ENCODE assay signal across 2 cellular contexts in genomic region chr5:95779611-95780010, GRCh38.
TF ChIP-seq lines count a peak whose summit lies in the region.

No MANE protein-coding gene starts in this region.

TF ChIP-seq in SK-N-SH treated with all-trans-retinoic acid at 6 μM for 48 hours, 23 proteins besides CTCF, POLR2A, EP300 and RAD21 (continued from another document):
- TF ChIP-seq TSHZ2 (CRISPR knock-in tag; IDR thresholded peaks at IDR 0.05) (no peak), RARB (CRISPR knock-in tag; IDR thresholded peaks at IDR 0.05) (no peak), ZNF8 (CRISPR knock-in tag; IDR thresholded peaks at IDR 0.05) (no peak), GLIS3 (CRISPR knock-in tag; IDR thresholded peaks at IDR 0.05) (no peak), SNAI2 (CRISPR knock-in tag; IDR thresholded peaks at IDR 0.05) (no peak), PPARA (CRISPR knock-in tag; IDR thresholded peaks at IDR 0.05; ENCODE audit: borderline replicate concordance) (no peak), ZNF565 (CRISPR knock-in tag; conservative IDR thresholded peaks at IDR 0.05; ENCODE audit: low read depth) (no peak), BACH2 (CRISPR knock-in tag; IDR thresholded peaks at IDR 0.05; ENCODE audit: borderline replicate concordance) (no peak), TCF4 (CRISPR knock-in tag; IDR thresholded peaks at IDR 0.05; ENCODE audit: borderline replicate concordance) (no peak), OSR1 (CRISPR knock-in tag; IDR thresholded peaks at IDR 0.05) (no peak), ISL1 (CRISPR knock-in tag; IDR thresholded peaks at IDR 0.05) (no peak), ZC3H10 (CRISPR knock-in tag; IDR thresholded peaks at IDR 0.05) (no peak), ESRRG (CRISPR knock-in tag; IDR thresholded peaks at IDR 0.05) (no peak)
- TF ChIP-seq, protein P1, sequence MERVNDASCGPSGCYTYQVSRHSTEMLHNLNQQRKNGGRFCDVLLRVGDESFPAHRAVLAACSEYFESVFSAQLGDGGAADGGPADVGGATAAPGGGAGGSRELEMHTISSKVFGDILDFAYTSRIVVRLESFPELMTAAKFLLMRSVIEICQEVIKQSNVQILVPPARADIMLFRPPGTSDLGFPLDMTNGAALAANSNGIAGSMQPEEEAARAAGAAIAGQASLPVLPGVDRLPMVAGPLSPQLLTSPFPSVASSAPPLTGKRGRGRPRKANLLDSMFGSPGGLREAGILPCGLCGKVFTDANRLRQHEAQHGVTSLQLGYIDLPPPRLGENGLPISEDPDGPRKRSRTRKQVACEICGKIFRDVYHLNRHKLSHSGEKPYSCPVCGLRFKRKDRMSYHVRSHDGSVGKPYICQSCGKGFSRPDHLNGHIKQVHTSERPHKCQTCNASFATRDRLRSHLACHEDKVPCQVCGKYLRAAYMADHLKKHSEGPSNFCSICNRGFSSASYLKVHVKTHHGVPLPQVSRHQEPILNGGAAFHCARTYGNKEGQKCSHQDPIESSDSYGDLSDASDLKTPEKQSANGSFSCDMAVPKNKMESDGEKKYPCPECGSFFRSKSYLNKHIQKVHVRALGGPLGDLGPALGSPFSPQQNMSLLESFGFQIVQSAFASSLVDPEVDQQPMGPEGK (CRISPR knock-in tag; IDR thresholded peaks at IDR 0.05; ENCODE audit: borderline replicate concordance), result no peak
- TF ChIP-seq, protein P2, sequence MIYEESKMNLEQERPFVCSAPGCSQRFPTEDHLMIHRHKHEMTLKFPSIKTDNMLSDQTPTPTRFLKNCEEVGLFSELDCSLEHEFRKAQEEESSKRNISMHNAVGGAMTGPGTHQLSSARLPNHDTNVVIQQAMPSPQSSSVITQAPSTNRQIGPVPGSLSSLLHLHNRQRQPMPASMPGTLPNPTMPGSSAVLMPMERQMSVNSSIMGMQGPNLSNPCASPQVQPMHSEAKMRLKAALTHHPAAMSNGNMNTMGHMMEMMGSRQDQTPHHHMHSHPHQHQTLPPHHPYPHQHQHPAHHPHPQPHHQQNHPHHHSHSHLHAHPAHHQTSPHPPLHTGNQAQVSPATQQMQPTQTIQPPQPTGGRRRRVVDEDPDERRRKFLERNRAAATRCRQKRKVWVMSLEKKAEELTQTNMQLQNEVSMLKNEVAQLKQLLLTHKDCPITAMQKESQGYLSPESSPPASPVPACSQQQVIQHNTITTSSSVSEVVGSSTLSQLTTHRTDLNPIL (CRISPR knock-in tag; IDR thresholded peaks at IDR 0.05; ENCODE audit: low read depth), result no peak
TF ChIP-seq in SK-N-SH treated with all-trans-retinoic acid at 6 μM for 48 hours: peak in this region for 0.

TF ChIP-seq in SK-N-SH, 30 proteins besides CTCF, POLR2A, EP300 and RAD21 (continued from another document):
- TF ChIP-seq, protein P3, sequence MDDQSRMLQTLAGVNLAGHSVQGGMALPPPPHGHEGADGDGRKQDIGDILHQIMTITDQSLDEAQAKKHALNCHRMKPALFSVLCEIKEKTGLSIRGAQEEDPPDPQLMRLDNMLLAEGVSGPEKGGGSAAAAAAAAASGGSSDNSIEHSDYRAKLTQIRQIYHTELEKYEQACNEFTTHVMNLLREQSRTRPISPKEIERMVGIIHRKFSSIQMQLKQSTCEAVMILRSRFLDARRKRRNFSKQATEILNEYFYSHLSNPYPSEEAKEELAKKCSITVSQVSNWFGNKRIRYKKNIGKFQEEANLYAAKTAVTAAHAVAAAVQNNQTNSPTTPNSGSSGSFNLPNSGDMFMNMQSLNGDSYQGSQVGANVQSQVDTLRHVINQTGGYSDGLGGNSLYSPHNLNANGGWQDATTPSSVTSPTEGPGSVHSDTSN (IDR thresholded peaks at IDR 0.05), result no peak
- TF ChIP-seq, protein P4, sequence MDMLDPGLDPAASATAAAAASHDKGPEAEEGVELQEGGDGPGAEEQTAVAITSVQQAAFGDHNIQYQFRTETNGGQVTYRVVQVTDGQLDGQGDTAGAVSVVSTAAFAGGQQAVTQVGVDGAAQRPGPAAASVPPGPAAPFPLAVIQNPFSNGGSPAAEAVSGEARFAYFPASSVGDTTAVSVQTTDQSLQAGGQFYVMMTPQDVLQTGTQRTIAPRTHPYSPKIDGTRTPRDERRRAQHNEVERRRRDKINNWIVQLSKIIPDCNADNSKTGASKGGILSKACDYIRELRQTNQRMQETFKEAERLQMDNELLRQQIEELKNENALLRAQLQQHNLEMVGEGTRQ (IDR thresholded peaks at IDR 0.05; ENCODE audit: borderline replicate concordance, low read depth, low read length), result no peak
